11 cellular contexts compared by ENCODE assay signal in genomic region chr10:79155301-79156081, GRCh38.
DNase-seq lines count a peak whose midpoint lies in the region; ATAC-seq, FAIRE-seq and TF ChIP-seq lines count a peak whose summit lies in the region.
"Had no signal": no experiment of that assay in that cellular context is flagged by ENCODE, and none has a peak within 500 bp of the region (broad histone marks: within the 10 kb centered on the region; RNA-seq: fewer than 3 reads in every experiment).

No MANE protein-coding gene starts in this region.

- H3F3A ChIP-seq in SK-N-SH (replicated peaks; ENCODE audit: insufficient read depth), result peaks cover 56% of the 10 kb centered on the region

- H4K20me1 ChIP-seq in SK-N-SH (ENCODE audit: insufficient read depth) (no peaks in the 10 kb centered on the region; the same call in 1 of the 2 replicates), astrocyte (ENCODE audit: insufficient read depth, low read length) (peaks cover 5% of the 10 kb centered on the region)

- H3K4me2 ChIP-seq in SK-N-SH, result peak overlapping the region; percentile 34; the same call in 1 of the 2 replicates
- peak overlapping the region; percentile 6 for H3K4me2 ChIP-seq in astrocyte (ENCODE audit: low read length)

- H3K9ac ChIP-seq in SK-N-SH, result peak overlapping the region; percentile 45
- peak overlapping the region; percentile 53 for H3K9ac ChIP-seq in astrocyte (ENCODE audit: low read length)

- H3K9me2 ChIP-seq in SK-N-SH, result no peaks in the 10 kb centered on the region

- no peak overlapping the region for H3K4me3 Mint-ChIP-seq in astrocyte (ENCODE audit: unreplicated experiment)
- H3K4me3 Mint-ChIP-seq in type B pancreatic cell, result no peak overlapping the region
- no peak overlapping the region for H3K4me3 Mint-ChIP-seq in activated CD4-positive, alpha-beta T cell treated with anti-CD3 and anti-CD28 coated beads, Interleukin-2, amount 10 ng/mL, durations not matched to agents 24 days and 14 days
- H3K4me3 Mint-ChIP-seq: B cell, IgD-negative memory B cell had no signal

- H2AFZ ChIP-seq in SK-N-SH (ENCODE audit: low read depth), result no peak overlapping the region
- H2AFZ ChIP-seq in astrocyte (ENCODE audit: low read depth, low read length), result no peak overlapping the region

- H3K9me3 Mint-ChIP-seq in astrocyte (ENCODE audit: unreplicated experiment) (no peaks in the 10 kb centered on the region), type B pancreatic cell (no peaks in the 10 kb centered on the region)
- H3K9me3 Mint-ChIP-seq in activated CD4-positive, alpha-beta T cell treated with anti-CD3 and anti-CD28 coated beads, Interleukin-2, amount 10 ng/mL, durations not matched to agents 24 days and 14 days, result no peaks in the 10 kb centered on the region

- ATAC-seq in SK-N-SH treated with all-trans-retinoic acid at 6 μM for 48 hours, result no peak
- no peak for ATAC-seq in left lung

- POLR2A ChIA-PET in SK-N-SH (lab: Yijun Ruan, JAX), result interaction anchor here (1.5 kb wide), 1 partner anchor 40 kb away, joined by 4 read pairs; no protein-coding TSS in a partner anchor

- H3K27ac Mint-ChIP-seq in astrocyte (ENCODE audit: unreplicated experiment) (peak overlapping the region; percentile 68), type B pancreatic cell (peak overlapping the region; percentile 55)
- no peak overlapping the region for H3K27ac Mint-ChIP-seq in activated CD4-positive, alpha-beta T cell treated with anti-CD3 and anti-CD28 coated beads, Interleukin-2, amount 10 ng/mL, durations not matched to agents 24 days and 14 days
- H3K27ac Mint-ChIP-seq: B cell, IgD-negative memory B cell had no signal

- H3K36me3 Mint-ChIP-seq in astrocyte (ENCODE audit: low read depth, unreplicated experiment), result peaks cover 8% of the 10 kb centered on the region
- H3K36me3 Mint-ChIP-seq in type B pancreatic cell, result no peaks in the 10 kb centered on the region
- H3K36me3 Mint-ChIP-seq in activated CD4-positive, alpha-beta T cell treated with anti-CD3 and anti-CD28 coated beads, Interleukin-2, amount 10 ng/mL, durations not matched to agents 24 days and 14 days (ENCODE audit: low read depth), result no peaks in the 10 kb centered on the region
- H3K36me3 Mint-ChIP-seq: IgD-negative memory B cell had no signal

- H3K27ac ChIP-seq in SK-N-SH (ENCODE audit: low read depth in 2 of 2, low read length in 1 of 2) (peak overlapping the region; percentile 94 to 97), astrocyte (ENCODE audit: low read depth, low read length) (peak overlapping the region; percentile 77), left lung (peak overlapping the region; percentile 8 to 81)

- H3K27me3 Mint-ChIP-seq in astrocyte (ENCODE audit: low read depth, unreplicated experiment) (no peaks in the 10 kb centered on the region), type B pancreatic cell (no peaks in the 10 kb centered on the region)
- H3K27me3 Mint-ChIP-seq in activated CD4-positive, alpha-beta T cell treated with anti-CD3 and anti-CD28 coated beads, Interleukin-2, amount 10 ng/mL, durations not matched to agents 24 days and 14 days, result no peaks in the 10 kb centered on the region
- H3K27me3 Mint-ChIP-seq: B cell, IgD-negative memory B cell had no signal

- H3K79me2 ChIP-seq in SK-N-SH (ENCODE audit: insufficient read depth) (peaks cover 83% of the 10 kb centered on the region), astrocyte (ENCODE audit: insufficient read depth, low read length) (peaks cover 84% of the 10 kb centered on the region)

- H3K4me3 ChIP-seq in SK-N-SH (ENCODE audit: low read depth in 2 of 2, low read length in 1 of 2), result no peak overlapping the region
- H3K4me3 ChIP-seq in astrocyte (ENCODE audit: insufficient read depth, low read depth, low read length), result no peak overlapping the region
- H3K4me3 ChIP-seq in left lung, result no peak overlapping the region

- H3K4me1 Mint-ChIP-seq in astrocyte (ENCODE audit: low read depth, unreplicated experiment) (peaks cover 54% of the 10 kb centered on the region), type B pancreatic cell (ENCODE audit: unreplicated experiment) (peaks cover 41% of the 10 kb centered on the region)
- H3K4me1 Mint-ChIP-seq in activated CD4-positive, alpha-beta T cell treated with anti-CD3 and anti-CD28 coated beads, Interleukin-2, amount 10 ng/mL, durations not matched to agents 24 days and 14 days, result peaks cover 2% of the 10 kb centered on the region

- TF ChIP-seq CTCF in SK-N-SH (IDR thresholded peaks at IDR 0.05) (peak; percentile 20; the same call in 1 of the 2 replicates), astrocyte (IDR thresholded peaks at IDR 0.05; ENCODE audit: insufficient read depth, low read depth, low read length) (no peak), left lung (IDR thresholded peaks at IDR 0.05) (no peak), type B pancreatic cell (conservative IDR thresholded peaks at IDR 0.05) (no peak)

- H3K4me1 ChIP-seq in SK-N-SH (ENCODE audit: control insufficient read depth in 1 of 2, insufficient read depth in 2 of 2, low read depth in 1 of 2, low read length in 1 of 2) (peaks cover 76 to 98% of the 10 kb centered on the region in 2 experiments), astrocyte (ENCODE audit: insufficient read depth, low read length) (peaks cover 82% of the 10 kb centered on the region), left lung (peaks cover 55 to 97% of the 10 kb centered on the region in 2 donors)

- DNase-seq in SK-N-SH, result no peak
- no peak for DNase-seq in astrocyte (ENCODE audit: low read depth)
- no peak for DNase-seq in left lung
- no peak for DNase-seq in type B pancreatic cell (ENCODE audit: extremely low spot score, unreplicated experiment)
- DNase-seq in KBM-7, result no peak
- DNase-seq in activated CD4-positive, alpha-beta T cell treated with anti-CD3 and anti-CD28 coated beads, Interleukin-2, amount 10 ng/mL, durations not matched to agents 24 days and 14 days, result no peak
- no peak for DNase-seq in HuH-7 (ENCODE audit: low spot score)
- DNase-seq: T-helper 2 cell had no signal

- in situ Hi-C loops in KBM-7 (cut with MboI; ENCODE audit: low pct_unique_long_range_greater_than_20kb, low sequenced_read_pairs), result no loop called here

- H3K36me3 ChIP-seq in SK-N-SH (replicated peaks in 1 of 2; ENCODE audit: control insufficient read depth in 1 of 2, insufficient read depth in 2 of 2, low read length in 1 of 2), result peaks cover 0 to 4% of the 10 kb centered on the region in 2 experiments
- H3K36me3 ChIP-seq in astrocyte (ENCODE audit: insufficient read depth, low read length), result no peaks in the 10 kb centered on the region
- H3K36me3 ChIP-seq in left lung, result no peaks in the 10 kb centered on the region

- TF ChIP-seq RAD21 in SK-N-SH (IDR thresholded peaks at IDR 0.05; ENCODE audit: low read length), result no peak

- WGBS in SK-N-SH (ENCODE audit: low lambda C conversion rate), result 75% methylated on average over 9 of the region's 14 CpGs

- intact Hi-C loops in left lung (cut with DNase I), result no loop called here
- intact Hi-C loops in activated CD4-positive, alpha-beta T cell treated with anti-CD3 and anti-CD28 coated beads, Interleukin-2, amount 10 ng/mL, durations not matched to agents 24 days and 14 days (cut with micrococcal nuclease), result no loop called here

- no peak for TF ChIP-seq EP300 in SK-N-SH (IDR thresholded peaks at IDR 0.05; ENCODE audit: borderline replicate concordance in 1 of 2, low read depth in 1 of 2, low read length in 1 of 2)

- H3K9me3 ChIP-seq in SK-N-SH, result no peaks in the 10 kb centered on the region
- no peaks in the 10 kb centered on the region for H3K9me3 ChIP-seq in astrocyte (ENCODE audit: insufficient read depth, low read depth, low read length)
- no peaks in the 10 kb centered on the region for H3K9me3 ChIP-seq in left lung

- no peak for FAIRE-seq in astrocyte (lab: Jason Lieb, UNC)

- H3K27me3 ChIP-seq in SK-N-SH (ENCODE audit: insufficient read depth), result no peaks in the 10 kb centered on the region
- H3K27me3 ChIP-seq in astrocyte (ENCODE audit: insufficient read depth, low read length), result no peaks in the 10 kb centered on the region
- no peaks in the 10 kb centered on the region for H3K27me3 ChIP-seq in left lung

- CTCF ChIA-PET in SK-N-SH (lab: Yijun Ruan, JAX), result interaction anchor here (1.0 to 9.6 kb wide), 4 partner anchors 12 to 39 kb away, joined by 3 to 91 read pairs (median 5); no protein-coding TSS in a partner anchor

TF ChIP-seq in SK-N-SH, 30 proteins besides CTCF, POLR2A, EP300 and RAD21 (continues in another document):
- no peak for TF ChIP-seq GABPA (IDR thresholded peaks at IDR 0.05; ENCODE audit: low read depth)

TF ChIP-seq in SK-N-SH treated with all-trans-retinoic acid at 6 μM for 48 hours, 23 proteins besides CTCF, POLR2A, EP300 and RAD21 (continues in another document):
- TF ChIP-seq POU6F1 (CRISPR knock-in tag; IDR thresholded peaks at IDR 0.05; ENCODE audit: borderline replicate concordance, low read depth) (no peak), CSDC2 (CRISPR knock-in tag; IDR thresholded peaks at IDR 0.05) (no peak)

Comparison
In these comparisons a context has a peak if more than half of its experiments do, and no peak if none do; other contexts are left out.
1. H3K27ac ChIP-seq: peak in every context shown above with its lines; median percentile 96 in SK-N-SH; 77 in astrocyte; 44 in left lung.